In the genomic region with DNA sequence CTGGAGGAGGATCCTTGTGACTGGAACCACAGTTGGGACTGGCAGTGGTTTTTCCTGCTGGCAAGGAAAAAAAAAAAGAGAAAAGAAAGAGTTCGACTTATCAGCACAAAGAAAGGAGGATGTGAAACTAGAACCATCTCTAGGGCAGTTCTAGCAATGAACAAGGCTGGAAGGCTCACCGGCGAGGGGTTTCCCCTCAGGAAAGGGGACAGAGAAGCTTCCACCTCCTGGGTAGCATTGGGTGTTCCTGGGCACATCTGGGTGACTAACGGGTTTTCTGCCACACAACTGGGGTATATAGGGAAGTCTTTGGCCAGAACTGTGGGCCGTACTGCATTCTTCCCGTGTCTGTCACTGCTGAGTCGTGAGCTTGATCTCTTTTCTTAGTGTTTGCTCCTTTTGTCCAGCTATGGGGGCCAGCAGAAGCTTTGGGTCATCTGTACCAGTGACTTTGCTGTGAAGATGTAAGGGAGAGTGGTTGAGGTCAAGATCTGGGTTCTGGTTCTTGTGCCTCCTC, we compare ENCODE assay signal across 9 cellular contexts.
A peak's percentile ranks its signal among the peaks of the same experiment; 100 is the strongest.
DNase-seq lines count a peak whose midpoint lies in the region; ATAC-seq and TF ChIP-seq lines count a peak whose summit lies in the region.
"Had no signal": no experiment of that assay in that cellular context is flagged by ENCODE, and none has a peak within 500 bp of the region (broad histone marks: within the 10 kb centered on the region; RNA-seq: fewer than 3 reads in every experiment).

No MANE protein-coding gene starts in this region.

- H3K9me3 Mint-ChIP-seq in T-helper 1 cell treated with Interleukin-12 subunit alpha and Interleukin-12 subunit beta and Interleukin-4 antibody, amounts not matched to agents 30 μg/mL and 1 μg/mL, for 36 hours = no peaks in the 10 kb centered on the region

- peaks cover 16% of the 10 kb centered on the region for H3K36me3 Mint-ChIP-seq in T-helper 1 cell treated with Interleukin-12 subunit alpha and Interleukin-12 subunit beta and Interleukin-4 antibody, amounts not matched to agents 30 μg/mL and 1 μg/mL, for 36 hours (ENCODE audit: low read depth)

- ATAC-seq in GM19324 (IDR thresholded peaks at IDR 0.05; ENCODE audit: low FRiP score, unreplicated experiment) (peak; percentile 79), HG03135 (IDR thresholded peaks at IDR 0.05; ENCODE audit: unreplicated experiment) (peak; percentile 82)

- TF ChIP-seq CTCF in AG10803 (conservative IDR thresholded peaks at IDR 0.05; ENCODE audit: low read length) = no peak

- peak; percentile 65 for DNase-seq in AG10803 (ENCODE audit: low read depth)
- peak; percentile 34 for DNase-seq in kidney glomerular epithelial cell (lab: John Stamatoyannopoulos, UW)
- DNase-seq in NCI-H2029 (lab: John Stamatoyannopoulos, UW) = no peak
- no peak for DNase-seq in cerebellar nuclear complex (lab: John Stamatoyannopoulos, UW)
- no peak for DNase-seq in NCI-H510A treated with DMSO at 0.1 percent for 48 hours (lab: John Stamatoyannopoulos, UW)

- H3K27me3 Mint-ChIP-seq in T-helper 1 cell treated with Interleukin-12 subunit alpha and Interleukin-12 subunit beta and Interleukin-4 antibody, amounts not matched to agents 30 μg/mL and 1 μg/mL, for 36 hours (ENCODE audit: low read depth) = no peaks in the 10 kb centered on the region

- peak overlapping the region; percentile 27 for H3K27ac Mint-ChIP-seq in T-helper 1 cell treated with Interleukin-12 subunit alpha and Interleukin-12 subunit beta and Interleukin-4 antibody, amounts not matched to agents 30 μg/mL and 1 μg/mL, for 36 hours

- peak overlapping the region; percentile 17 for H3K4me3 Mint-ChIP-seq in T-helper 1 cell treated with Interleukin-12 subunit alpha and Interleukin-12 subunit beta and Interleukin-4 antibody, amounts not matched to agents 30 μg/mL and 1 μg/mL, for 36 hours

- no peak overlapping the region for H3K4me3 ChIP-seq in AG10803 (ENCODE audit: low read length)
- H3K4me3 ChIP-seq: skin epidermis had no signal

- H3K4me1 Mint-ChIP-seq in T-helper 1 cell treated with Interleukin-12 subunit alpha and Interleukin-12 subunit beta and Interleukin-4 antibody, amounts not matched to agents 30 μg/mL and 1 μg/mL, for 36 hours (ENCODE audit: low read depth) = peaks cover 61% of the 10 kb centered on the region

Comparison
In these comparisons a context has a peak if more than half of its experiments do, and no peak if none do; other contexts are left out.
1. DNase-seq: peak in AG10803 (single experiment) and kidney glomerular epithelial cell (single experiment); none in NCI-H2029 (single experiment), cerebellar nuclear complex (0 of 2) and NCI-H510A treated with DMSO at 0.1 percent for 48 hours (single experiment).